8 cellular contexts compared by ENCODE assay signal in the genomic region with DNA sequence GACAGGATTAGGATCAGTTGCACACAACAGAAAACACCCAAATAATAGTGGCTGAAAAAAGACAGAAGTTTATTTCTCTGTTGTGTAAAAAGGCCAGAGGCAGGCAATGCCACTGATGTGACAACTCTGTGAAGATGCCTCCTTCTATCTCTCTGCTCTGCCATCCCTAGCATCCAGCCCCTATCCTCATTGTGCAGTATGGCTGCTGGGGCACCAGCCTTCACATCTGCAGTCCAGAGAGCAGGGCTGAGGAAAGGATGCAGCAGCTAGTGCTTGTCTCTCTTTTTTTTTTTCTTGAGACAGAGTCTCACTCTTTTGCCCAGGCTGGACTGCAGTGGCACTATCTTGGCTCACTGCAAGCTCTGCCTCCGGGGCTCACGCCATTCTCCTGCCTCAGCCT. TPM values are rescaled to one million over a fixed set of nuclear protein-coding genes. Genes with fewer than 3 reads are reported as not detected.
"Had no signal": no experiment of that assay in that cellular context is flagged by ENCODE, and none has a peak within 500 bp of the region (broad histone marks: within the 10 kb centered on the region; RNA-seq: fewer than 3 reads in every experiment).

No MANE protein-coding gene starts in this region.

- H3K4me3 Mint-ChIP-seq: IgD-negative memory B cell had no signal

- H3K4me2 ChIP-seq: KMS-11 had no signal

- DNase-seq: IMR-90, KBM-7, KG1 had no signal

- H3K27ac ChIP-seq: HL-60, KMS-11 had no signal

- H3K9ac ChIP-seq: KMS-11 had no signal

- H3K27me3 Mint-ChIP-seq: IgD-negative memory B cell had no signal

RNA-seq across cellular contexts. Expression of a gene that starts 6.4 kb away (rescaled TPM):
- total RNA-seq: HT-29 had no signal

RNA-seq across cellular contexts. Expression of a gene that starts 57.3 kb away (rescaled TPM):
- total RNA-seq: HT-29, HT1080, IMR-90 had no signal
- polyA plus RNA-seq: IgD-negative memory B cell, IMR-90 had no signal
